20 cellular contexts compared by ENCODE assay signal in genomic region chr6:144153971-144154370, GRCh38. TPM values are rescaled to one million over a fixed set of nuclear protein-coding genes. Genes with fewer than 3 reads are reported as not detected.
DNase-seq lines count a peak whose midpoint lies in the region; ATAC-seq and TF ChIP-seq lines count a peak whose summit lies in the region.
"Had no signal": no experiment of that assay in that cellular context is flagged by ENCODE, and none has a peak within 500 bp of the region (broad histone marks: within the 10 kb centered on the region; RNA-seq: fewer than 3 reads in every experiment).

No MANE protein-coding gene starts in this region.

- H3K27me3 Mint-ChIP-seq in CD14-positive monocyte (ENCODE audit: low read depth in 3 of 3) = peaks cover 0 to 3% (median 0%) of the 10 kb centered on the region in 3 donors
- no peaks in the 10 kb centered on the region for H3K27me3 Mint-ChIP-seq in CD4-positive, CD25-positive, alpha-beta regulatory T cell
- H3K27me3 Mint-ChIP-seq in central memory CD8-positive, alpha-beta T cell = no peaks in the 10 kb centered on the region

- H3K9me3 ChIP-seq in CD4-positive, CD25-positive, alpha-beta regulatory T cell (ENCODE audit: control insufficient read depth in 2 of 2, low read length in 2 of 2) = no peaks in the 10 kb centered on the region

- no peak overlapping the region for H3K27ac ChIP-seq in CD4-positive, CD25-positive, alpha-beta regulatory T cell (ENCODE audit: insufficient read depth, low read length, poor library complexity, severe bottlenecking)
- H3K27ac ChIP-seq: PC-9, RWPE1 had no signal

- peak overlapping the region; percentile 99 for H3K4me3 ChIP-seq in CD4-positive, CD25-positive, alpha-beta regulatory T cell (ENCODE audit: low read depth, low read length)
- H3K4me3 ChIP-seq: PC-9 had no signal

- peaks cover 68 to 73% of the 10 kb centered on the region in 2 donors for H3K36me3 Mint-ChIP-seq in CD14-positive monocyte
- H3K36me3 Mint-ChIP-seq in CD4-positive, CD25-positive, alpha-beta regulatory T cell = peaks cover 15% of the 10 kb centered on the region
- peaks cover 22% of the 10 kb centered on the region for H3K36me3 Mint-ChIP-seq in central memory CD8-positive, alpha-beta T cell (ENCODE audit: insufficient read depth)
- peaks cover 84% of the 10 kb centered on the region for H3K36me3 Mint-ChIP-seq in stimulated activated effector memory CD8-positive, alpha-beta T cell treated with anti-CD3 and anti-CD28 coated beads, Interleukin-12 subunit alpha, Interleukin-12 subunit beta, amount 100 ng/mL, for 72 hours

- intact Hi-C loops in CD14-positive monocyte (cut with micrococcal nuclease) = loop anchor here (5.0 to 10.0 kb wide), 4 partner anchors 57 to 201 kb away; partner anchors contain the start of gene SF3B5 (in 2 of the 2)

- H3K27me3 ChIP-seq in CD4-positive, CD25-positive, alpha-beta regulatory T cell (ENCODE audit: control insufficient read depth, insufficient read depth, low read length) = no peaks in the 10 kb centered on the region

- H3K27ac Mint-ChIP-seq in CD14-positive monocyte = peak overlapping the region; percentile 99 to 100 (median 99)
- peak overlapping the region in 2 of 3 donors; percentile 37 to 84 for H3K27ac Mint-ChIP-seq in CD4-positive, CD25-positive, alpha-beta regulatory T cell
- H3K27ac Mint-ChIP-seq in central memory CD8-positive, alpha-beta T cell (ENCODE audit: low read depth) = no peak overlapping the region
- H3K27ac Mint-ChIP-seq in stimulated activated effector memory CD8-positive, alpha-beta T cell treated with anti-CD3 and anti-CD28 coated beads, Interleukin-12 subunit alpha, Interleukin-12 subunit beta, amount 100 ng/mL, for 72 hours = no peak overlapping the region

- H3K4me3 Mint-ChIP-seq in CD14-positive monocyte = peak overlapping the region; percentile 95 to 97
- peak overlapping the region in 2 of 4 donors; percentile 89 to 98 for H3K4me3 Mint-ChIP-seq in CD4-positive, CD25-positive, alpha-beta regulatory T cell
- H3K4me3 Mint-ChIP-seq in central memory CD8-positive, alpha-beta T cell = peak overlapping the region; percentile 87
- peak overlapping the region; percentile 76 for H3K4me3 Mint-ChIP-seq in stimulated activated effector memory CD8-positive, alpha-beta T cell treated with anti-CD3 and anti-CD28 coated beads, Interleukin-12 subunit alpha, Interleukin-12 subunit beta, amount 100 ng/mL, for 72 hours

- no peak for TF ChIP-seq CTCF in CD14-positive monocyte (IDR thresholded peaks at IDR 0.05)

- no peak for ATAC-seq in CD4-positive, CD25-positive, alpha-beta regulatory T cell (ENCODE audit: low read depth in 2 of 2)
- ATAC-seq in central memory CD8-positive, alpha-beta T cell (replicated peaks; ENCODE audit: extremely low read depth, poor library complexity, severe bottlenecking) = no peak
- no peak for ATAC-seq in stimulated activated effector memory CD8-positive, alpha-beta T cell treated with anti-CD3 and anti-CD28 coated beads, Interleukin-12 subunit alpha, Interleukin-12 subunit beta, amount 100 ng/mL, for 72 hours
- ATAC-seq in HG02852 (IDR thresholded peaks at IDR 0.05; ENCODE audit: unreplicated experiment) = no peak
- ATAC-seq in HG03432 (IDR thresholded peaks at IDR 0.05; ENCODE audit: unreplicated experiment) = no peak
- ATAC-seq: HCT116, HepG2 had no signal

- H3K4me1 ChIP-seq in CD4-positive, CD25-positive, alpha-beta regulatory T cell (ENCODE audit: control insufficient read depth, insufficient read depth, low read length, poor library complexity, severe bottlenecking) = peaks cover 61% of the 10 kb centered on the region

- no peak for DNase-seq in CD14-positive monocyte (ENCODE audit: low spot score)
- no peak for DNase-seq in CD4-positive, CD25-positive, alpha-beta regulatory T cell
- DNase-seq in central memory CD8-positive, alpha-beta T cell (ENCODE audit: low spot score in 2 of 2) = no peak
- DNase-seq in stimulated activated effector memory CD8-positive, alpha-beta T cell treated with anti-CD3 and anti-CD28 coated beads, Interleukin-12 subunit alpha, Interleukin-12 subunit beta, amount 100 ng/mL, for 72 hours (ENCODE audit: low spot score in 2 of 2) = no peak
- no peak for DNase-seq in AG20443 (ENCODE audit: low spot score)
- DNase-seq: ACHN, AML-193, GOT3, KBM-7, NCI-H1694 treated with DMSO at 0.1 percent for 48 hours, NCI-H2107, NCI-H345, NCI-H524 treated with DMSO at 0.1 percent for 48 hours, PC-9, SIG-M5 had no signal

- H3K9me3 Mint-ChIP-seq in CD14-positive monocyte = peaks cover 0 to 3% (median 0%) of the 10 kb centered on the region in 7 donors
- no peaks in the 10 kb centered on the region for H3K9me3 Mint-ChIP-seq in CD4-positive, CD25-positive, alpha-beta regulatory T cell
- no peaks in the 10 kb centered on the region for H3K9me3 Mint-ChIP-seq in central memory CD8-positive, alpha-beta T cell
- H3K9me3 Mint-ChIP-seq in stimulated activated effector memory CD8-positive, alpha-beta T cell treated with anti-CD3 and anti-CD28 coated beads, Interleukin-12 subunit alpha, Interleukin-12 subunit beta, amount 100 ng/mL, for 72 hours = no peaks in the 10 kb centered on the region

- H3K4me1 Mint-ChIP-seq in CD14-positive monocyte = peaks cover 74% of the 10 kb centered on the region
- peaks cover 26 to 68% (median 50%) of the 10 kb centered on the region in 4 donors for H3K4me1 Mint-ChIP-seq in CD4-positive, CD25-positive, alpha-beta regulatory T cell
- H3K4me1 Mint-ChIP-seq in central memory CD8-positive, alpha-beta T cell = peaks cover 71% of the 10 kb centered on the region
- peaks cover 59% of the 10 kb centered on the region for H3K4me1 Mint-ChIP-seq in stimulated activated effector memory CD8-positive, alpha-beta T cell treated with anti-CD3 and anti-CD28 coated beads, Interleukin-12 subunit alpha, Interleukin-12 subunit beta, amount 100 ng/mL, for 72 hours

- peaks cover 12% of the 10 kb centered on the region for H3K36me3 ChIP-seq in CD4-positive, CD25-positive, alpha-beta regulatory T cell (ENCODE audit: control insufficient read depth, insufficient read depth, low read length)

RNA-seq across cellular contexts. Expression of gene STX11, which starts 3.7 kb away (rescaled TPM):
- polyA plus RNA-seq in CD14-positive monocyte = 100 to 1,000 TPM; 276 to 372 TPM
- total RNA-seq in CD4-positive, CD25-positive, alpha-beta regulatory T cell = 30.1 TPM
- polyA plus RNA-seq in CD4-positive, CD25-positive, alpha-beta regulatory T cell = 10 to 100 TPM; 18.2 to 28.6 (median 23.1) TPM
- total RNA-seq: HepG2 had no signal

RNA-seq across cellular contexts. Expression of gene SF3B5, which starts 58.6 kb away (rescaled TPM):
- polyA plus RNA-seq in CD14-positive monocyte = 100 to 1,000 TPM; 355 to 445 TPM
- total RNA-seq in CD4-positive, CD25-positive, alpha-beta regulatory T cell = 127 TPM
- polyA plus RNA-seq in CD4-positive, CD25-positive, alpha-beta regulatory T cell = 100 to 1,000 TPM; 440 to 448 (median 441) TPM

Comparison
In these comparisons a context has a peak if more than half of its experiments do, and no peak if none do; other contexts are left out.
1. H3K27ac Mint-ChIP-seq: peak in CD14-positive monocyte (7 of 7) and CD4-positive, CD25-positive, alpha-beta regulatory T cell (2 of 3); none in central memory CD8-positive, alpha-beta T cell (single experiment) and stimulated activated effector memory CD8-positive, alpha-beta T cell treated with anti-CD3 and anti-CD28 coated beads, Interleukin-12 subunit alpha, Interleukin-12 subunit beta, amount 100 ng/mL, for 72 hours (single experiment).
2. RNA of gene STX11, which starts 3.7 kb away (polyA plus RNA-seq): 276 to 372 TPM in CD14-positive monocyte; 18.2 to 28.6 TPM in CD4-positive, CD25-positive, alpha-beta regulatory T cell; every median in the first group is over 4 times any median in the second.